ENCODE assay signal across 1 cellular context in genomic region chr11:3057069-3057963, GRCh38.
TF ChIP-seq lines count a peak whose summit lies in the region.

Gene CARS1 (minus strand): TSS chr11:3057423. CDS start chr11:3057367, 56 bp downstream.

TF ChIP-seq in HepG2, 621 proteins besides CTCF, POLR2A, EP300 and RAD21 (continued from another document and continues in another):
- TF ChIP-seq KIAA2018 (CRISPR knock-in tag; IDR thresholded peaks at IDR 0.05; ENCODE audit: borderline replicate concordance) (no peak), ZNF773 (CRISPR knock-in tag; IDR thresholded peaks at IDR 0.05; ENCODE audit: borderline replicate concordance) (no peak), ZBTB8A (CRISPR knock-in tag; IDR thresholded peaks at IDR 0.05; ENCODE audit: borderline replicate concordance, low read depth) (peak; percentile 88), ZBTB39 (CRISPR knock-in tag; IDR thresholded peaks at IDR 0.05) (no peak), ZBTB38 (CRISPR knock-in tag; IDR thresholded peaks at IDR 0.05) (peak; percentile 54; the same call in 1 of the 2 replicates), FOSL2 (CRISPR knock-in tag; IDR thresholded peaks at IDR 0.05) (peak; percentile 52), DMTF1 (CRISPR knock-in tag; IDR thresholded peaks at IDR 0.05) (no peak), PRPF4 (IDR thresholded peaks at IDR 0.05; ENCODE audit: low read depth, low read length, poor library complexity, severe bottlenecking) (no peak), ZBTB49 (CRISPR knock-in tag; IDR thresholded peaks at IDR 0.05; ENCODE audit: borderline replicate concordance) (no peak), PAWR (CRISPR knock-in tag; IDR thresholded peaks at IDR 0.05; ENCODE audit: borderline replicate concordance) (peak; percentile 31; the same call in 1 of the 2 replicates), MEF2D (CRISPR knock-in tag; IDR thresholded peaks at IDR 0.05) (peak; percentile 70; the same call in 1 of the 2 replicates), ZNF816 (CRISPR knock-in tag; IDR thresholded peaks at IDR 0.05; ENCODE audit: borderline replicate concordance) (no peak), GMEB2 (CRISPR knock-in tag; IDR thresholded peaks at IDR 0.05; ENCODE audit: low read depth) (peak; percentile 68; the same call in 1 of the 2 replicates), ZNF12 (CRISPR knock-in tag; IDR thresholded peaks at IDR 0.05) (no peak), BCL3 (CRISPR knock-in tag; IDR thresholded peaks at IDR 0.05) (peak; percentile 82; the same call in 1 of the 2 replicates), CHD4 (IDR thresholded peaks at IDR 0.05; ENCODE audit: borderline replicate concordance, low read length) (no peak), ZNF407 (CRISPR knock-in tag; IDR thresholded peaks at IDR 0.05; ENCODE audit: not compliant biosample characterization) (peak; percentile 49), ZUFSP (CRISPR knock-in tag; IDR thresholded peaks at IDR 0.05; ENCODE audit: borderline replicate concordance) (no peak)
